ENCODE assay signal across 12 cellular contexts in genomic region chr2:190859347-190860297, GRCh38. TPM values are rescaled to one million over a fixed set of nuclear protein-coding genes. Genes with fewer than 3 reads are reported as not detected.
DNase-seq lines count a peak whose midpoint lies in the region; FAIRE-seq and TF ChIP-seq lines count a peak whose summit lies in the region.
"Had no signal": no experiment of that assay in that cellular context is flagged by ENCODE, and none has a peak within 500 bp of the region (broad histone marks: within the 10 kb centered on the region; RNA-seq: fewer than 3 reads in every experiment).

No MANE protein-coding gene starts in this region.

- H3K9me3 Mint-ChIP-seq in activated T-cell treated with anti-CD3 and anti-CD28 coated beads, Interleukin-2, amount 50 U/mL, for 24 hours = peaks cover 11% of the 10 kb centered on the region

- TF ChIP-seq CTCF in SK-N-SH (IDR thresholded peaks at IDR 0.05) (no peak), fibroblast of the aortic adventitia (IDR thresholded peaks at IDR 0.05; ENCODE audit: insufficient read depth, low read length) (no peak)

- CTCF ChIA-PET in SK-N-SH (lab: Yijun Ruan, JAX) = interaction anchor here (1.7 kb wide), 1 partner anchor 9 kb away, joined by 10 read pairs; no protein-coding TSS in a partner anchor

- TF ChIP-seq RAD21 in SK-N-SH (IDR thresholded peaks at IDR 0.05; ENCODE audit: low read length) = no peak

- no peaks in the 10 kb centered on the region for H3K36me3 ChIP-seq in SK-N-SH (replicated peaks in 1 of 2; ENCODE audit: control insufficient read depth in 1 of 2, insufficient read depth in 2 of 2, low read length in 1 of 2)
- H3K36me3 ChIP-seq in skeletal muscle satellite cell (ENCODE audit: insufficient read depth, low read length) = no peaks in the 10 kb centered on the region

- peaks cover 22% of the 10 kb centered on the region for H3K36me3 Mint-ChIP-seq in activated T-cell treated with anti-CD3 and anti-CD28 coated beads, Interleukin-2, amount 50 U/mL, for 24 hours (ENCODE audit: low read depth)

- TF ChIP-seq EP300 in SK-N-SH (IDR thresholded peaks at IDR 0.05; ENCODE audit: borderline replicate concordance in 1 of 2, low read depth in 1 of 2, low read length in 1 of 2) = peak in 1 of 2 experiments; percentile 43; a peak in 1 of 4 replicates

- H3K4me1 ChIP-seq in SK-N-SH (ENCODE audit: control insufficient read depth in 1 of 2, insufficient read depth in 2 of 2, low read depth in 1 of 2, low read length in 1 of 2) (peaks cover 10 to 41% of the 10 kb centered on the region in 2 experiments), skeletal muscle satellite cell (ENCODE audit: control insufficient read depth, insufficient read depth, low read length) (peaks cover 67% of the 10 kb centered on the region)

- POLR2A ChIA-PET in SK-N-SH (lab: Yijun Ruan, JAX) = no interaction called here

- peak overlapping the region in 1 of 2 experiments; percentile 47; a peak in 3 of 4 replicates for H3K4me3 ChIP-seq in SK-N-SH (ENCODE audit: low read depth in 2 of 2, low read length in 1 of 2)
- peak overlapping the region; percentile 32 for H3K4me3 ChIP-seq in fibroblast of the aortic adventitia (ENCODE audit: low read depth, low read length)
- H3K4me3 ChIP-seq in skeletal muscle satellite cell (ENCODE audit: low read length) = peak overlapping the region; percentile 57

- H3K79me2 ChIP-seq in SK-N-SH (ENCODE audit: insufficient read depth) = no peaks in the 10 kb centered on the region

- H3K9ac ChIP-seq in SK-N-SH = peak overlapping the region; percentile 42; the same call in 1 of the 2 replicates
- peak overlapping the region; percentile 85 for H3K9ac ChIP-seq in skeletal muscle satellite cell (ENCODE audit: low read depth, low read length)

- no peaks in the 10 kb centered on the region for H3K9me2 ChIP-seq in SK-N-SH

- TF ChIP-seq POLR2A in H54 (IDR thresholded peaks at IDR 0.05; ENCODE audit: low read depth, low read length) = no peak

- peak overlapping the region; percentile 81 for H3K4me2 ChIP-seq in SK-N-SH
- H3K4me2 ChIP-seq in skeletal muscle satellite cell (ENCODE audit: low read length) = peak overlapping the region; percentile 83

- 25% methylated on average over 6 of the region's 6 CpGs for WGBS in SK-N-SH (ENCODE audit: low lambda C conversion rate)

- no peaks in the 10 kb centered on the region for H4K20me1 ChIP-seq in SK-N-SH (ENCODE audit: insufficient read depth)

- H3K4me1 Mint-ChIP-seq in activated T-cell treated with anti-CD3 and anti-CD28 coated beads, Interleukin-2, amount 50 U/mL, for 24 hours (ENCODE audit: low read depth) = peaks cover 28% of the 10 kb centered on the region
- H3K4me1 Mint-ChIP-seq: stimulated activated naive B cell treated with anti-CD40 and anti-IgM and Interleukin-4, amounts not matched to agents 10 μg/mL and 1 μg/mL and 100 μg/mL, for 72 hours had no signal

- H3K27me3 ChIP-seq in SK-N-SH (ENCODE audit: insufficient read depth) (no peaks in the 10 kb centered on the region), skeletal muscle satellite cell (ENCODE audit: control insufficient read depth, insufficient read depth, low read length) (no peaks in the 10 kb centered on the region)

- H3F3A ChIP-seq in SK-N-SH (replicated peaks; ENCODE audit: insufficient read depth) = peaks cover 29% of the 10 kb centered on the region

- peak overlapping the region; percentile 31 for H2AFZ ChIP-seq in SK-N-SH (ENCODE audit: low read depth)

- H3K27ac Mint-ChIP-seq in activated T-cell treated with anti-CD3 and anti-CD28 coated beads, Interleukin-2, amount 50 U/mL, for 24 hours = no peak overlapping the region
- H3K27ac Mint-ChIP-seq: stimulated activated naive B cell treated with anti-CD40 and anti-IgM and Interleukin-4, amounts not matched to agents 10 μg/mL and 1 μg/mL and 100 μg/mL, for 72 hours had no signal

- DNase-seq in H54 (ENCODE audit: insufficient read length, low spot score) = no peak
- DNase-seq in SK-N-SH = no peak
- DNase-seq in fibroblast of the aortic adventitia (ENCODE audit: low read depth) = peak; percentile 83
- DNase-seq in activated CD4-positive, CD25-positive, alpha-beta regulatory T cell treated with anti-CD3 and anti-CD28 coated beads, Interleukin-2, amount 50 U/mL, for 72 hours = no peak
- no peak for DNase-seq in NCI-H1694 treated with DMSO at 0.1 percent for 48 hours (lab: John Stamatoyannopoulos, UW)
- DNase-seq in mucosa of gallbladder (ENCODE audit: low spot score) = no peak
- DNase-seq in activated T-cell treated with anti-CD3 and anti-CD28 coated beads, Interleukin-2, amount 50 U/mL, for 24 hours = no peak
- DNase-seq: hypothalamus; NCI-H1105 treated with DMSO at 0.1 percent for 48 hours; stimulated activated naive B cell treated with anti-CD40 and anti-IgM and Interleukin-4, amounts not matched to agents 10 μg/mL and 1 μg/mL and 100 μg/mL, for 72 hours had no signal

- H3K4me3 Mint-ChIP-seq in activated T-cell treated with anti-CD3 and anti-CD28 coated beads, Interleukin-2, amount 50 U/mL, for 24 hours = no peak overlapping the region
- H3K4me3 Mint-ChIP-seq: stimulated activated naive B cell treated with anti-CD40 and anti-IgM and Interleukin-4, amounts not matched to agents 10 μg/mL and 1 μg/mL and 100 μg/mL, for 72 hours had no signal

- FAIRE-seq in H54 (lab: Jason Lieb, UNC) = peak; percentile 68
- FAIRE-seq: colon had no signal

- H3K9me3 ChIP-seq in SK-N-SH (no peaks in the 10 kb centered on the region), skeletal muscle satellite cell (replicated peaks; ENCODE audit: low read length) (no peaks in the 10 kb centered on the region)

- H3K27me3 Mint-ChIP-seq in activated T-cell treated with anti-CD3 and anti-CD28 coated beads, Interleukin-2, amount 50 U/mL, for 24 hours = no peaks in the 10 kb centered on the region
- H3K27me3 Mint-ChIP-seq: stimulated activated naive B cell treated with anti-CD40 and anti-IgM and Interleukin-4, amounts not matched to agents 10 μg/mL and 1 μg/mL and 100 μg/mL, for 72 hours had no signal

- peak overlapping the region; percentile 84 to 89 for H3K27ac ChIP-seq in SK-N-SH (ENCODE audit: low read depth in 2 of 2, low read length in 1 of 2)

TF ChIP-seq in SK-N-SH, 30 proteins besides CTCF, POLR2A, EP300 and RAD21 (continues in another document):
- TF ChIP-seq MXI1 (IDR thresholded peaks at IDR 0.05; ENCODE audit: low read depth, low read length) (no peak), GABPA (IDR thresholded peaks at IDR 0.05; ENCODE audit: low read depth) (no peak), FOSL2 (IDR thresholded peaks at IDR 0.05; ENCODE audit: borderline replicate concordance, low read depth) (no peak), TCF12 (IDR thresholded peaks at IDR 0.05) (peak; percentile 58), USF2 (IDR thresholded peaks at IDR 0.05; ENCODE audit: borderline replicate concordance, low read depth, low read length) (no peak), ZBTB33 (IDR thresholded peaks at IDR 0.05; ENCODE audit: borderline replicate concordance, low read depth) (no peak), RCOR1 (IDR thresholded peaks at IDR 0.05; ENCODE audit: low read length) (no peak), FOXJ3 (CRISPR knock-in tag; IDR thresholded peaks at IDR 0.05) (no peak), ELF1 (IDR thresholded peaks at IDR 0.05) (no peak), JUND (IDR thresholded peaks at IDR 0.05) (no peak), FOXM1 (IDR thresholded peaks at IDR 0.05; ENCODE audit: low read depth) (no peak), RXRA (IDR thresholded peaks at IDR 0.05; ENCODE audit: borderline replicate concordance, low read depth) (no peak), GATA2 (CRISPR knock-in tag; IDR thresholded peaks at IDR 0.05) (no peak), SMC3 (IDR thresholded peaks at IDR 0.05; ENCODE audit: low read depth, low read length) (no peak), TEAD4 (IDR thresholded peaks at IDR 0.05; ENCODE audit: borderline replicate concordance, insufficient read depth) (peak; percentile 73; the same call in 1 of the 2 replicates), POLR2AphosphoS5 (IDR thresholded peaks at IDR 0.05; ENCODE audit: low read depth, low read length) (no peak)

RNA-seq across cellular contexts. Expression of gene GLS, which starts 21.0 kb away (rescaled TPM):
- 37.2 and 58.5 TPM in 2 replicates for polyA plus RNA-seq in SK-N-SH (2012; rRNA removed)
- 42.9 and 63.8 TPM in 2 replicates for polyA plus RNA-seq in SK-N-SH (2012; cell fraction: cytosol; rRNA removed)
- polyA plus RNA-seq in SK-N-SH (2012; cell fraction: nucleus; rRNA removed) = 69.8 and 184 TPM in 2 replicates
- 116 and 627 TPM in 2 replicates for total RNA-seq in fibroblast of the aortic adventitia (ENCODE audit: low replicate concordance)
- 112 and 116 TPM in 2 replicates for total RNA-seq in skeletal muscle satellite cell (2012; rRNA removed)
- total RNA-seq in mucosa of gallbladder = 188 TPM
